Comparison of ENCODE assay signal across 16 cellular contexts in the genomic region with DNA sequence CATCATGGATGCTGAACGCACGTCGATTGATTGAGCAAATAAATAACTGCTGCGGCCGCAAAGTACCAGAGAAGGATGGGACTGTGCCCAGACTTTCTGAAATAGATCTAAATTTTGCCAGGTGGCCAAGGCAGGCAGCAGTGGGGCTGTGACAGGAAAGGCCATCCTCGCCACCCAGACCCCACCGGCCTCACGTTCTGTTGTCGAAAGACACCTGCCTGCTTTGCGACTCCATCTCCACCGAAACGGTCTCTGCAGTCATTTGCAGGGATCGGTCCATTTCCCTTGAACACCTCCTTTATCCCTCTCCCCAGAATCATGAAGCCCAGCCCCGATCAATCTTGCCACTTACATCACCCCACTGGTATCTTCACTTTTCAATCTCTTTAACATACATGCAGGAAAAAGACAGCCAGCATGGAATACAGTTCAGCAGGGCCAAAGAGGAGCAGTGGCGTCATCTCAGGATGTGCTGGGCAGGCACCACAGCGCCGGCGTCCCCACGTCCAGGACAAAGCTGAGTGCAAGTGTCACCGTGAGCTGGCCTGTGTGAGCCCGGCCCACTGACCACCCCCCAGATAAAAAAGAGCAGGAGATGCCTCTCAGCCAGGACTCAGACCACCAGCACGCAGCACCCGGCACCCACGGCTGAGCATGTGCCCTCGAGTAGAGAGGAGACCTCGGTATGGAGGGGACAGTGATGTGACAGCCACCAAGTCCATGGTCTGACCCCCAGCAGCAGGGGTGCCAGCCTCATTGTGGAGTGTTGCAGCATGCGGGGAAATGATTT.
"Had no signal": no experiment of that assay in that cellular context is flagged by ENCODE, and none has a peak within 500 bp of the region (broad histone marks: within the 10 kb centered on the region; RNA-seq: fewer than 3 reads in every experiment).

No MANE protein-coding gene starts in this region.

- ATAC-seq: foreskin keratinocyte; stimulated activated memory B cell treated with anti-CD40 and anti-IgM and Interleukin-4, amounts not matched to agents 10 μg/mL and 1 μg/mL and 100 μg/mL, for 72 hours; WTC11 had no signal

- H3K4me3 Mint-ChIP-seq: activated CD4-positive, alpha-beta T cell treated with anti-CD3 and anti-CD28 coated beads, Interleukin-2, amount 10 ng/mL, durations not matched to agents 24 days and 14 days; activated naive CD8-positive, alpha-beta T cell treated with anti-CD3 and anti-CD28 coated beads for 36 hours; brain; central memory CD8-positive, alpha-beta T cell; mesothelial cell of epicardium; nephron progenitor cell; stimulated activated memory B cell treated with anti-CD40 and anti-IgM and Interleukin-4, amounts not matched to agents 10 μg/mL and 1 μg/mL and 100 μg/mL, for 72 hours; WTC11 had no signal

- H3K27ac Mint-ChIP-seq: activated CD4-positive, alpha-beta T cell treated with anti-CD3 and anti-CD28 coated beads, Interleukin-2, amount 10 ng/mL, durations not matched to agents 24 days and 14 days; activated naive CD8-positive, alpha-beta T cell treated with anti-CD3 and anti-CD28 coated beads for 36 hours; brain; mesothelial cell of epicardium; nephron progenitor cell; stimulated activated memory B cell treated with anti-CD40 and anti-IgM and Interleukin-4, amounts not matched to agents 10 μg/mL and 1 μg/mL and 100 μg/mL, for 72 hours; WTC11 had no signal

- H3K4me1 ChIP-seq: foreskin keratinocyte, SJSA1, tibial artery had no signal

- H3K4me3 ChIP-seq: SJSA1, tibial artery had no signal

- H3K36me3 Mint-ChIP-seq: activated naive CD8-positive, alpha-beta T cell treated with anti-CD3 and anti-CD28 coated beads for 36 hours; brain; stimulated activated memory B cell treated with anti-CD40 and anti-IgM and Interleukin-4, amounts not matched to agents 10 μg/mL and 1 μg/mL and 100 μg/mL, for 72 hours had no signal

- H3K9me3 Mint-ChIP-seq: activated naive CD8-positive, alpha-beta T cell treated with anti-CD3 and anti-CD28 coated beads for 36 hours; central memory CD8-positive, alpha-beta T cell; stimulated activated memory B cell treated with anti-CD40 and anti-IgM and Interleukin-4, amounts not matched to agents 10 μg/mL and 1 μg/mL and 100 μg/mL, for 72 hours had no signal

- H3K27me3 Mint-ChIP-seq: activated CD4-positive, alpha-beta T cell treated with anti-CD3 and anti-CD28 coated beads, Interleukin-2, amount 10 ng/mL, durations not matched to agents 24 days and 14 days; activated naive CD8-positive, alpha-beta T cell treated with anti-CD3 and anti-CD28 coated beads for 36 hours had no signal

- DNase-seq: activated CD4-positive, alpha-beta T cell treated with anti-CD3 and anti-CD28 coated beads, Interleukin-2, amount 10 ng/mL, durations not matched to agents 24 days and 14 days; activated gamma-delta T cell treated with Interleukin-2 at 50 U/mL for 16 hours; activated naive CD8-positive, alpha-beta T cell treated with anti-CD3 and anti-CD28 coated beads for 36 hours; cortex of kidney; effector CD4-positive, alpha-beta T cell; foreskin keratinocyte; nephron progenitor cell; stimulated activated CD4-positive, alpha-beta T cell treated with anti-CD3 and anti-CD28 coated beads, Interleukin-2, amount 100 ng/mL, for 48 hours; T-helper 2 cell had no signal

- H3K27me3 ChIP-seq: foreskin keratinocyte had no signal

- H3K4me1 Mint-ChIP-seq: activated CD4-positive, alpha-beta T cell treated with anti-CD3 and anti-CD28 coated beads, Interleukin-2, amount 10 ng/mL, durations not matched to agents 24 days and 14 days; activated naive CD8-positive, alpha-beta T cell treated with anti-CD3 and anti-CD28 coated beads for 36 hours; brain; central memory CD8-positive, alpha-beta T cell; mesothelial cell of epicardium; nephron progenitor cell; stimulated activated memory B cell treated with anti-CD40 and anti-IgM and Interleukin-4, amounts not matched to agents 10 μg/mL and 1 μg/mL and 100 μg/mL, for 72 hours; WTC11 had no signal

- H3K9me3 ChIP-seq: SJSA1, tibial artery had no signal

- H3K36me3 ChIP-seq: SJSA1, tibial artery had no signal

- H3K27ac ChIP-seq: foreskin keratinocyte, SJSA1, tibial artery had no signal
